In the genomic region with DNA sequence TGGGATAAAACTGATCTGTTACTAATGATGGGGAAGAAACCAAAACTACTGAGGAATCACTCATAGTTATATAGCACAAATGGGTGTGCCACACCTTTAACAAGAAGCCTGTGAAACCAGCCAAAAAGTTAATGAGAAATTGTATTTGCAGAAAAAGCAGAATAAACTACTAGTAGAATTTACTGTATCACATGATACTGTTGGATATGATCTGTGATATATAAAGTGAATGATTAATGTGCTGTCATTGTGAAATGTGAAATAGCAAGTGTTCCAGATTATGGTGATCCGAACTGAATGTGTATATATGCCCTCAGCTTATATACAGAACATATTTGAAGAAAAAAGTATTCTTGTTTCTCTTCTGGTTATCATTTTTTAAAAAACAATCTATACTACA, we compare ENCODE assay signal across 17 cellular contexts. TPM values are rescaled to one million over a fixed set of nuclear protein-coding genes. Genes with fewer than 3 reads are reported as not detected.
A peak's percentile ranks its signal among the peaks of the same experiment; 100 is the strongest.
DNase-seq lines count a peak whose midpoint lies in the region; FAIRE-seq and TF ChIP-seq lines count a peak whose summit lies in the region.
"Had no signal": no experiment of that assay in that cellular context is flagged by ENCODE, and none has a peak within 500 bp of the region (broad histone marks: within the 10 kb centered on the region; RNA-seq: fewer than 3 reads in every experiment).

No MANE protein-coding gene starts in this region.

- H4K20me1 ChIP-seq in hepatocyte (ENCODE audit: insufficient read depth, poor library complexity, severe bottlenecking): no peaks in the 10 kb centered on the region
- no peaks in the 10 kb centered on the region for H4K20me1 ChIP-seq in OCI-LY7 (ENCODE audit: insufficient read depth, low read length)

- H2AFZ ChIP-seq in hepatocyte (no peak overlapping the region), OCI-LY7 (ENCODE audit: low read length) (no peak overlapping the region)
- H2AFZ ChIP-seq: GM23338 had no signal

- 44% methylated on average over 1 of the region's 1 CpG for WGBS in hepatocyte (ENCODE audit: low lambda C conversion rate, missing lambda C conversion rate)
- WGBS in thyroid gland, 2 donors: 93 to 96% methylated on average over 1 of the region's 1 CpG

- no TSS peak for BruUV-seq in OCI-LY7 (replicated peaks; lab: Mats Ljungman, UMichigan)

- peak overlapping the region; percentile 97 for H3K27ac ChIP-seq in SK-N-MC
- peak overlapping the region; percentile 21 for H3K27ac ChIP-seq in hepatocyte
- H3K27ac ChIP-seq in thyroid gland: peak overlapping the region in 2 of 3 donors; percentile 12 to 48
- no peak overlapping the region for H3K27ac ChIP-seq in OCI-LY7 (ENCODE audit: low read depth, low read length, poor library complexity, severe bottlenecking)
- H3K27ac ChIP-seq: KMS-11, Peyer's patch had no signal

- peaks cover 10% of the 10 kb centered on the region for H3K4me1 ChIP-seq in hepatocyte (ENCODE audit: insufficient read depth)
- H3K4me1 ChIP-seq in thyroid gland: peaks cover 9 to 35% of the 10 kb centered on the region in 2 donors
- peaks cover 8% of the 10 kb centered on the region for H3K4me1 ChIP-seq in OCI-LY7 (ENCODE audit: insufficient read depth, low read length, poor library complexity, severe bottlenecking)

- H3K9me3 ChIP-seq in SK-N-MC (ENCODE audit: low read depth, low read length): no peaks in the 10 kb centered on the region
- no peaks in the 10 kb centered on the region for H3K9me3 ChIP-seq in hepatocyte (ENCODE audit: low read depth)
- no peaks in the 10 kb centered on the region for H3K9me3 ChIP-seq in thyroid gland
- H3K9me3 ChIP-seq in OCI-LY7 (ENCODE audit: low read length): no peaks in the 10 kb centered on the region
- H3K9me3 ChIP-seq: Peyer's patch had no signal

- H3K4me2 ChIP-seq in hepatocyte: no peak overlapping the region
- H3K4me2 ChIP-seq in OCI-LY7 (ENCODE audit: low read length): no peak overlapping the region
- H3K4me2 ChIP-seq: GM23338, KMS-11 had no signal

- FAIRE-seq in GM12891 (lab: Jason Lieb, UNC): peak; percentile 57
- FAIRE-seq: HepG2 had no signal

- POLR2A ChIA-PET in OCI-LY7 (lab: Charles Lee): interaction anchor here (0.6 to 0.7 kb wide), 3 partner anchors 10 to 18 kb away, joined by 4 read pairs; no protein-coding TSS in a partner anchor

- DNase-seq in GM12891 (ENCODE audit: insufficient read length, low spot score) (no peak), SK-N-MC (ENCODE audit: low read depth, low spot score) (no peak), hepatocyte (ENCODE audit: low spot score) (no peak), thyroid gland (no peak), foreskin fibroblast (no peak), hepatic stellate cell (ENCODE audit: low spot score) (no peak), OCI-LY7 (ENCODE audit: low spot score) (no peak)
- DNase-seq: COR-L47, EL, NCI-H1048, NCI-H146, NCI-H2081, NCI-H524, Peyer's patch had no signal

- CTCF ChIA-PET in OCI-LY7 (lab: Charles Lee; ENCODE audit: unreplicated experiment): no interaction called here

- H3K36me3 ChIP-seq in SK-N-MC (ENCODE audit: insufficient read depth, low read length) (peaks cover 26% of the 10 kb centered on the region), hepatocyte (replicated peaks; ENCODE audit: insufficient read depth, low read depth) (no peaks in the 10 kb centered on the region), thyroid gland (peaks cover 0 to 2% of the 10 kb centered on the region in 2 donors), OCI-LY7 (ENCODE audit: insufficient read depth, low read length) (peaks cover 44% of the 10 kb centered on the region)

- H3K4me3 ChIP-seq in SK-N-MC: peak overlapping the region; percentile 14
- no peak overlapping the region for H3K4me3 ChIP-seq in hepatocyte
- no peak overlapping the region for H3K4me3 ChIP-seq in thyroid gland (replicated peaks in 1 of 3)
- no peak overlapping the region for H3K4me3 ChIP-seq in foreskin fibroblast (ENCODE audit: low read depth in 1 of 2, low read length in 2 of 2)
- no peak overlapping the region for H3K4me3 ChIP-seq in OCI-LY7 (ENCODE audit: low read depth, low read length, poor library complexity, severe bottlenecking)
- H3K4me3 ChIP-seq: GM23338, Peyer's patch had no signal

- H3K9ac ChIP-seq in SK-N-MC (ENCODE audit: insufficient read length): no peak overlapping the region
- H3K9ac ChIP-seq: KMS-11 had no signal

- TF ChIP-seq POLR2A in GM12891 (IDR thresholded peaks at IDR 0.05; ENCODE audit: low read depth, low read length) (no peak), thyroid gland (IDR thresholded peaks at IDR 0.05) (no peak)

- intact Hi-C loops in thyroid gland (cut with DNase I) (no loop called here), OCI-LY7 (cut with micrococcal nuclease; ENCODE audit: unreplicated experiment) (no loop called here)

- H3K79me2 ChIP-seq in hepatocyte (peaks cover 95% of the 10 kb centered on the region), OCI-LY7 (ENCODE audit: insufficient read depth, low read depth, low read length) (peaks cover 85% of the 10 kb centered on the region; the same call in 1 of the 2 replicates)

- H3K27me3 ChIP-seq in hepatocyte (no peaks in the 10 kb centered on the region), thyroid gland (no peaks in the 10 kb centered on the region)
- H3K27me3 ChIP-seq: Peyer's patch had no signal

- H3K9me2 ChIP-seq in hepatocyte (replicated peaks; ENCODE audit: insufficient read depth) (no peaks in the 10 kb centered on the region), OCI-LY7 (ENCODE audit: insufficient read depth, low read length) (no peaks in the 10 kb centered on the region)

- TF ChIP-seq CTCF in hepatocyte (IDR thresholded peaks at IDR 0.05; ENCODE audit: poor library complexity) (no peak), thyroid gland (IDR thresholded peaks at IDR 0.05) (no peak), foreskin fibroblast (IDR thresholded peaks at IDR 0.05; ENCODE audit: low read depth, low read length) (no peak), OCI-LY7 (conservative IDR thresholded peaks at IDR 0.05; ENCODE audit: low read length) (no peak)

TF ChIP-seq in GM12891, 5 proteins besides CTCF, POLR2A, EP300 and RAD21:
- no peak for TF ChIP-seq PAX5 (IDR thresholded peaks at IDR 0.05; ENCODE audit: insufficient read depth, low read length, severe bottlenecking)
- TF ChIP-seq SPI1 (IDR thresholded peaks at IDR 0.05; ENCODE audit: low read depth, low read length): no peak
- TF ChIP-seq POLR2AphosphoS5 (IDR thresholded peaks at IDR 0.05; ENCODE audit: low read depth, low read length): no peak
- TF ChIP-seq TAF1 (IDR thresholded peaks at IDR 0.05; ENCODE audit: low read depth, low read length): no peak
- TF ChIP-seq POU2F2 (IDR thresholded peaks at IDR 0.05; ENCODE audit: low read depth, low read length): no peak

RNA-seq across cellular contexts. Expression of gene VEZT, which starts 30.5 kb away (rescaled TPM):
- polyA plus RNA-seq in GM12891 (2012; ENCODE audit: low read depth, missing spikeins): 37.4 TPM
- total RNA-seq in hepatocyte (83.2 and 84.2 TPM in 2 replicates), thyroid gland (100 to 1,000 TPM; 101 to 186 (median 160) TPM), OCI-LY7 (2022) (77.1 and 93.5 TPM in 2 replicates)
- 37.9 and 48.9 TPM in 2 replicates for polyA plus RNA-seq in hepatocyte
- 52.5 and 57.7 TPM in 2 replicates for total RNA-seq in OCI-LY7 (2014; rRNA removed; shearing (Covaris generic))

RNA-seq across cellular contexts. Expression of gene FGD6, which starts 30.8 kb away (rescaled TPM):
- 2.9 TPM for polyA plus RNA-seq in GM12891 (2012; ENCODE audit: low read depth, missing spikeins)
- total RNA-seq in hepatocyte (17.2 and 21.4 TPM in 2 replicates), thyroid gland (10 to 100 TPM; 27.1 to 33.7 (median 30.8) TPM), OCI-LY7 (2022) (7.8 and 11.2 TPM in 2 replicates)
- 4.7 and 10.4 TPM in 2 replicates for polyA plus RNA-seq in hepatocyte
- total RNA-seq in OCI-LY7 (2014; rRNA removed; shearing (Covaris generic)): 5.6 and 7.3 TPM in 2 replicates
